In the genomic region with DNA sequence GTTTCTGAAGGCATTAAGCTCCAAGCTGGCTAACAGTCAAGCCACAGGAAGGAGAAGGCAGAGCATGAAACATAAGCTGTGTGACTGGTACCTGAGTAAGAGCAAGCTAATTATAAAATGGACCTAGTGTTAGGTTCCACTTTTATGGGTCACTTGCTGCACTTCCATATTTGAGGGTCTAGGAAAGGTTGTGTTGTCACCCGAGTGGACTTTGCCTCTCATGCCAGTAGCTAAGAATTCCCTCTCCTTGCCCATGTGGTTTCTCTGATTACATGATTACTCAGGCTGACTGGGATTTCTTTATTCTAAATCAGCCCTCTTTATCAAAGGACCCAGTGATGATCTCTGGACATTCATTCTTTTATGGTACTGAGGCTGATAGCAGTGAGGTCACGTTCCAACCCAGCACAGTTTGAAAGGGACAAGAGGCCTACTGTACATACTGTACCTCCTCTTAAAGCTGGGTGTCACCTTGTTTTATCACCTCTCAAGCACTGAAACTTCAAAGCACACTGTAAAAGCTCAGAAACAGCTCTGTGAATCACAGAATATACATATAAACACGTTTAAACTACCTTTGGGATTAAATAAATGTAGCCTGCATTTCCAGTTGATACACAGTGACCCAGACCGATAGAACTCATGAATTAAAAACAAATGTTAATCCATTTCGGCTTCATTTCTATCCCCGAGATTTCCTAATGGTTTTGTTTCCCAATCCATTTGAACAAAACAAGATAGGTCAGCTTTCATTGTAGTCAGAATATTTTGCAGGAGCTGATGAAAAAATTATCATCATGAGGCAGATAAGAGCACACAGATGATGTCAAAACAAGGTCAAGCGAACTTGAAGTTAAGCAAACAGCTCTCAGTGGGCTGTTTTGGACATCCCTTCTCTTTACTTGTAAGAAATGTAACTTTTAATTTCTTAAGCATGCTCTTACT, we compare ENCODE assay signal across 14 cellular contexts.
DNase-seq lines count a peak whose midpoint lies in the region; ATAC-seq and TF ChIP-seq lines count a peak whose summit lies in the region.
"Had no signal": no experiment of that assay in that cellular context is flagged by ENCODE, and none has a peak within 500 bp of the region (broad histone marks: within the 10 kb centered on the region; RNA-seq: fewer than 3 reads in every experiment).

No MANE protein-coding gene starts in this region.

- TF ChIP-seq POLR2A in IMR-90 (IDR thresholded peaks at IDR 0.05; ENCODE audit: low read depth, low read length): no peak

- POLR2A ChIA-PET in IMR-90 (lab: Charles Lee; ENCODE audit: unreplicated experiment): no interaction called here
- POLR2A ChIA-PET in naive thymus-derived CD4-positive, alpha-beta T cell (lab: Charles Lee): no interaction called here

- peak overlapping the region; percentile 30 to 47 for H4K8ac ChIP-seq in IMR-90 (ENCODE audit: low read depth in 2 of 2, low read length in 2 of 2)

- H3K79me2 ChIP-seq in ACC112 (ENCODE audit: control insufficient read depth, insufficient read depth, low read length, unreplicated experiment) (no peaks in the 10 kb centered on the region), mammary epithelial cell (ENCODE audit: insufficient read depth, low read length) (no peaks in the 10 kb centered on the region)

- peaks cover 12% of the 10 kb centered on the region; the same call in 1 of the 2 replicates for H3K9me1 ChIP-seq in IMR-90 (ENCODE audit: insufficient read depth, low read length)

- dilution Hi-C loops in IMR-90 (cut with HindIII; ENCODE audit: low sequenced_read_pairs, unreplicated experiment) (no loop called here), mammary epithelial cell (cut with HindIII; ENCODE audit: low sequenced_read_pairs) (no loop called here)

- peaks cover 11% of the 10 kb centered on the region for H3K4me1 ChIP-seq in ACC112 (ENCODE audit: control insufficient read depth, insufficient read depth, low read length, unreplicated experiment)
- peaks cover 19% of the 10 kb centered on the region for H3K4me1 ChIP-seq in IMR-90 (ENCODE audit: control insufficient read depth, insufficient read depth, low read length)
- peaks cover 12% of the 10 kb centered on the region for H3K4me1 ChIP-seq in mammary epithelial cell (ENCODE audit: insufficient read depth, low read length)
- H3K4me1 ChIP-seq in naive thymus-derived CD4-positive, alpha-beta T cell (ENCODE audit: control insufficient read depth in 2 of 2, insufficient read depth in 2 of 2, low read length in 2 of 2): no peaks in the 10 kb centered on the region
- H3K4me1 ChIP-seq: BLaER1 had no signal

- H2AK9ac ChIP-seq in IMR-90 (replicated peaks; ENCODE audit: low read depth, low read length, poor library complexity): no peak overlapping the region

- in situ Hi-C loops in IMR-90 (cut with MboI; ENCODE audit: low sequenced_read_pairs): no loop called here
- in situ Hi-C loops in mammary epithelial cell (cut with MboI; ENCODE audit: low sequenced_read_pairs in 2 of 2): no loop called here

- no peaks in the 10 kb centered on the region for H3K27me3 ChIP-seq in ACC112 (ENCODE audit: insufficient read depth, low read length)
- H3K27me3 ChIP-seq in IMR-90 (ENCODE audit: control insufficient read depth, insufficient read depth, low read length): no peaks in the 10 kb centered on the region
- no peaks in the 10 kb centered on the region for H3K27me3 ChIP-seq in mammary epithelial cell (ENCODE audit: insufficient read depth, low read length)
- H3K27me3 ChIP-seq in naive thymus-derived CD4-positive, alpha-beta T cell (ENCODE audit: control insufficient read depth in 2 of 2, insufficient read depth in 2 of 2, low read length in 2 of 2): no peaks in the 10 kb centered on the region
- H3K27me3 ChIP-seq: BLaER1 had no signal

- H3K4me3 Mint-ChIP-seq in naive thymus-derived CD4-positive, alpha-beta T cell: no peak overlapping the region
- H3K4me3 Mint-ChIP-seq: activated CD8-positive, alpha-beta T cell treated with anti-CD3 and anti-CD28 coated beads, Interleukin-2, amount 10 ng/mL, durations not matched to agents 7 days and 5 days had no signal

- H3K18ac ChIP-seq in IMR-90 (ENCODE audit: low read depth, low read length): peak overlapping the region; percentile 94

- H3K9ac ChIP-seq in IMR-90 (ENCODE audit: low read depth, low read length) (0 out of 2 replicates have a peak overlapping the region, but pooled peaks have one; percentile 7), mammary epithelial cell (ENCODE audit: insufficient read depth, low read length) (no peak overlapping the region)
- H3K9ac ChIP-seq: BLaER1 had no signal

- peak overlapping the region; percentile 76 for H3K14ac ChIP-seq in IMR-90 (replicated peaks; ENCODE audit: low read depth, low read length)

- peak overlapping the region; percentile 69; the same call in 2 of the 3 replicates for H2BK15ac ChIP-seq in IMR-90 (ENCODE audit: low read depth, low read length)

- peak overlapping the region; percentile 77 for H4K91ac ChIP-seq in IMR-90 (ENCODE audit: insufficient read depth, low read depth, low read length)

- no peaks in the 10 kb centered on the region for H3K4me1 Mint-ChIP-seq in naive thymus-derived CD4-positive, alpha-beta T cell

- H3K4ac ChIP-seq in IMR-90 (ENCODE audit: low read depth, low read length): peak overlapping the region; percentile 68; the same call in 1 of the 2 replicates

- H3K4me2 ChIP-seq in IMR-90 (ENCODE audit: low read depth, low read length) (peak overlapping the region; percentile 35; the same call in 1 of the 2 replicates), mammary epithelial cell (ENCODE audit: insufficient read depth, low read depth, low read length) (peak overlapping the region; percentile 3)
- H3K4me2 ChIP-seq: BLaER1 had no signal

- H2AFZ ChIP-seq in ACC112 (ENCODE audit: low read length, unreplicated experiment): peak overlapping the region; percentile 70
- H2AFZ ChIP-seq in IMR-90 (replicated peaks; ENCODE audit: low read length, poor library complexity): no peak overlapping the region
- peak overlapping the region; percentile 49 for H2AFZ ChIP-seq in mammary epithelial cell (ENCODE audit: low read depth, low read length)

- peak overlapping the region; percentile 79 for H2BK120ac ChIP-seq in IMR-90 (ENCODE audit: low read depth, low read length)

- TF ChIP-seq CTCF in IMR-90 (conservative IDR thresholded peaks at IDR 0.05; ENCODE audit: low read depth, low read length) (no peak), mammary epithelial cell (conservative IDR thresholded peaks at IDR 0.05 in 1 of 2, IDR thresholded peaks at IDR 0.05 in 1 of 2; ENCODE audit: extremely low read depth in 1 of 2, insufficient read depth in 1 of 2, low read depth in 1 of 2, low read length in 2 of 2) (no peak)

- H3K9me3 ChIP-seq in IMR-90 (ENCODE audit: control insufficient read depth, insufficient read depth, low read length) (no peaks in the 10 kb centered on the region), mammary epithelial cell (replicated peaks; ENCODE audit: insufficient read depth, low read length) (no peaks in the 10 kb centered on the region)
- H3K9me3 ChIP-seq in naive thymus-derived CD4-positive, alpha-beta T cell (ENCODE audit: control insufficient read depth in 2 of 3, low read length in 3 of 3): no peaks in the 10 kb centered on the region
- H3K9me3 ChIP-seq: BLaER1 had no signal

- peak overlapping the region; percentile 79 for H2BK20ac ChIP-seq in IMR-90 (ENCODE audit: low read depth, low read length)

- H3K36me3 ChIP-seq in ACC112 (ENCODE audit: insufficient read depth, low read length) (no peaks in the 10 kb centered on the region), IMR-90 (ENCODE audit: control insufficient read depth, insufficient read depth, low read length) (no peaks in the 10 kb centered on the region), mammary epithelial cell (ENCODE audit: insufficient read depth, low read length) (no peaks in the 10 kb centered on the region)
- H3K36me3 ChIP-seq in naive thymus-derived CD4-positive, alpha-beta T cell (ENCODE audit: control insufficient read depth in 2 of 3, insufficient read depth in 3 of 3, low read length in 3 of 3): no peaks in the 10 kb centered on the region
- H3K36me3 ChIP-seq: BLaER1 had no signal

- no peaks in the 10 kb centered on the region for H3K36me3 Mint-ChIP-seq in naive thymus-derived CD4-positive, alpha-beta T cell

- no peaks in the 10 kb centered on the region for H4K20me1 ChIP-seq in IMR-90 (ENCODE audit: insufficient read depth, low read length)
- H4K20me1 ChIP-seq in mammary epithelial cell (ENCODE audit: insufficient read depth, low read length): no peaks in the 10 kb centered on the region
- H4K20me1 ChIP-seq: BLaER1 had no signal

- peak overlapping the region; percentile 78 for H4K5ac ChIP-seq in IMR-90 (ENCODE audit: low read depth, low read length)

- H3K4me3 ChIP-seq in ACC112 (ENCODE audit: low read depth, low read length) (no peak overlapping the region), IMR-90 (ENCODE audit: insufficient read depth, low read depth, low read length) (no peak overlapping the region), mammary epithelial cell (replicated peaks in 1 of 3; ENCODE audit: insufficient read depth in 1 of 3, low read depth in 2 of 3, low read length in 3 of 3) (no peak overlapping the region)
- H3K4me3 ChIP-seq in naive thymus-derived CD4-positive, alpha-beta T cell (ENCODE audit: low read length): no peak overlapping the region
- H3K4me3 ChIP-seq: BLaER1 had no signal

- DNase-seq in IMR-90 (peak; percentile 79), mammary epithelial cell (peak; percentile 64), kidney tubule cell (ENCODE audit: low spot score) (peak; percentile 91), DMS79 (lab: John Stamatoyannopoulos, UW) (no peak), NOMO-1 treated with DMSO at 0.1 percent for 48 hours (lab: John Stamatoyannopoulos, UW; ENCODE audit: unreplicated experiment) (no peak)
- DNase-seq in naive thymus-derived CD4-positive, alpha-beta T cell: no peak
- DNase-seq: activated CD8-positive, alpha-beta T cell treated with anti-CD3 and anti-CD28 coated beads, Interleukin-2, amount 10 ng/mL, durations not matched to agents 7 days and 5 days; head of caudate nucleus; NCI-H2107; SHP77 treated with DMSO at 0.1 percent for 48 hours; stimulated activated naive CD8-positive, alpha-beta T cell treated with anti-CD3 and anti-CD28 coated beads, Interleukin-15, Interleukin-2, amounts not matched to agents 100 U/mL and 50 U/mL, for 24 hours had no signal

- 0% methylated on average over 1 of the region's 7 CpGs; no CpG with 5 or more reads in 1 of the 2 experiments for WGBS in IMR-90 (ENCODE audit: extremely low coverage in 2 of 2, insufficient read length in 1 of 2), 2 experiments
- WGBS in mammary epithelial cell (ENCODE audit: low coverage, missing lambda C conversion rate): 63% methylated on average over 7 of the region's 7 CpGs

- peak overlapping the region; percentile 93 for H2BK5ac ChIP-seq in IMR-90 (ENCODE audit: low read depth, low read length, poor library complexity, severe bottlenecking)

- H2AK5ac ChIP-seq in IMR-90 (ENCODE audit: low read depth, low read length): 0 out of 2 replicates have a peak overlapping the region, but pooled peaks have one; percentile 47

- peaks cover 0 to 25% (median 4%) of the 10 kb centered on the region in 5 donors for H3K27me3 Mint-ChIP-seq in naive thymus-derived CD4-positive, alpha-beta T cell

- CTCF ChIA-PET in IMR-90 (lab: Yijun Ruan, JAX) (no interaction called here), mammary epithelial cell (lab: Charles Lee; ENCODE audit: low non-redundant PET) (no interaction called here)
- CTCF ChIA-PET in naive thymus-derived CD4-positive, alpha-beta T cell (lab: Charles Lee): interaction anchor here (0.6 kb wide), 1 partner anchor 23 kb away, joined by 3 read pairs; no protein-coding TSS in a partner anchor

- H3K56ac ChIP-seq in IMR-90 (ENCODE audit: extremely low read depth, insufficient read depth, low read length): no peak overlapping the region

- intact Hi-C loops in IMR-90 (cut with micrococcal nuclease): loop anchor here (2.0 kb wide), 1 partner anchor 15 kb away; no protein-coding TSS in a partner anchor
- intact Hi-C loops in mammary epithelial cell (cut with micrococcal nuclease): no loop called here
- intact Hi-C loops in naive thymus-derived CD4-positive, alpha-beta T cell (cut with micrococcal nuclease): no loop called here

- H3K27ac ChIP-seq in ACC112 (ENCODE audit: low read depth, low read length) (0 out of 2 replicates have a peak overlapping the region, but pooled peaks have one; percentile 8), IMR-90 (ENCODE audit: insufficient read depth, low read length) (peak overlapping the region; percentile 84; the same call in 1 of the 2 replicates), mammary epithelial cell (ENCODE audit: insufficient read depth, low read depth, low read length) (no peak overlapping the region)
- no peak overlapping the region for H3K27ac ChIP-seq in naive thymus-derived CD4-positive, alpha-beta T cell (ENCODE audit: low read depth, low read length)
- H3K27ac ChIP-seq: BLaER1 had no signal

- H3K23ac ChIP-seq in IMR-90 (ENCODE audit: low read depth, low read length): peak overlapping the region; percentile 51

- ATAC-seq in IMR-90 (ENCODE audit: low read depth): peak; percentile 87
- ATAC-seq in GM18511 (IDR thresholded peaks at IDR 0.05; ENCODE audit: unreplicated experiment): no peak
- ATAC-seq in naive thymus-derived CD4-positive, alpha-beta T cell: no peak
- ATAC-seq: activated CD8-positive, alpha-beta T cell treated with anti-CD3 and anti-CD28 coated beads, Interleukin-2, amount 10 ng/mL, durations not matched to agents 7 days and 5 days; stimulated activated naive CD8-positive, alpha-beta T cell treated with anti-CD3 and anti-CD28 coated beads, Interleukin-15, Interleukin-2, amounts not matched to agents 100 U/mL and 50 U/mL, for 24 hours had no signal

- H3K79me1 ChIP-seq in IMR-90 (ENCODE audit: low read depth in 1 of 2, low read length in 2 of 2): no peaks in the 10 kb centered on the region

- no peak for TF ChIP-seq RAD21 in IMR-90 (IDR thresholded peaks at IDR 0.05; ENCODE audit: low read length)

- H3K9me3 Mint-ChIP-seq in naive thymus-derived CD4-positive, alpha-beta T cell: peaks cover 0 to 2% (median 0%) of the 10 kb centered on the region in 11 donors

- no TSS peak for BruUV-seq in IMR-90 (replicated peaks; lab: Mats Ljungman, UMichigan)
- BruUV-seq in mammary epithelial cell (replicated peaks; lab: Mats Ljungman, UMichigan): no TSS peak

- H3K27ac Mint-ChIP-seq in naive thymus-derived CD4-positive, alpha-beta T cell: no peak overlapping the region
- H3K27ac Mint-ChIP-seq: activated CD8-positive, alpha-beta T cell treated with anti-CD3 and anti-CD28 coated beads, Interleukin-2, amount 10 ng/mL, durations not matched to agents 7 days and 5 days had no signal

Comparison
In these comparisons a context has a peak if more than half of its experiments do, and no peak if none do; other contexts are left out.
1. H3K27ac ChIP-seq: peak in ACC112 (single experiment) and IMR-90 (single experiment); none in mammary epithelial cell (single experiment) and naive thymus-derived CD4-positive, alpha-beta T cell (single experiment).
2. DNase-seq: peak in IMR-90 (single experiment), mammary epithelial cell (single experiment) and kidney tubule cell (single experiment); none in DMS79 (single experiment), NOMO-1 treated with DMSO at 0.1 percent for 48 hours (single experiment) and naive thymus-derived CD4-positive, alpha-beta T cell (0 of 9).